1 cellular context compared by ENCODE assay signal in the genomic region with DNA sequence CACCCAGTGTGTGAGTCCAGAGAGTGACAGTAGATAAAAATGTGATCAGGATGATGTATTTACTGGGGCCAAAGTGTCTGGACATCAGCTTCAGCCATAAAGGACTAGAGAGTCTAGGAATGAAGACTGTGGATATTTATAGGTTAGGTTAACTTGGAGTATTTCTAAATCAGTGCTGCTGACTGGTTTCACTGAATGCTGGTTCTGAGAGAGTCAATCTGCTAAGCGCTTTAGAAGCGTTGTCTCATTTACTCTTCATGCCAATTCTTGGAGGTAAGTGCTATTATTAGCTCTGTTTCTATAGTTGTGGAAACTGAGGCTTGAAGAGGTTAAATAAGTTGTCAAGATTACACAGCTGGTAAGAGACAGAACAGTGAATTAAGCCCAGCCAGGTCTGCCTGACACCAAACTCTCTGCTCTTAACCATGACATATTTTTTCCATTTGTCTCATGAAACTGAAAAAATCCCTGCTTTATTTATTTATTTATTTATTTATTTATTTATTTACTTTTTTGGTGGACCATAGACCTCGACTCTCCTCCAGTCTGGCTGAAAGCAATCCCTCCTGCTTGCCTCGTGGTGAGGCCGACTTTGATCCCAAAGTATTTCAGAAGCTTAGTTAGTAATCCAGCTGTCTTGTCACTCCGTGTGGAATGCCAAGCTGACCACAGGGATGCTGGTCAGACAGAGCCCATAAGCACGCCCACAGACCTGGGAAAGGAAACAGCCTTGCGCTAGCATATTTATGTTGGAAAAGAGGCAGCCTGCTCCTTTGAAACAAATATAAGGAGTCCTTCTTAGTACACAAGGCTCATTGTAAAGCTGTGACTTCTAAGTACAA.
TF ChIP-seq lines count a peak whose summit lies in the region.

No MANE protein-coding gene starts in this region.

TF ChIP-seq in GM23338, 12 proteins besides CTCF, POLR2A, EP300 and RAD21 (continued from another document):
- TF ChIP-seq ZNF462 (CRISPR knock-in tag; IDR thresholded peaks at IDR 0.05) = no peak
TF ChIP-seq in GM23338: peak in this region for 0.
